9 cellular contexts compared by ENCODE assay signal in genomic region chr11:5922749-5923426, GRCh38. TPM values are rescaled to one million over a fixed set of nuclear protein-coding genes. Genes with fewer than 3 reads are reported as not detected.
DNase-seq lines count a peak whose midpoint lies in the region; ATAC-seq, FAIRE-seq and TF ChIP-seq lines count a peak whose summit lies in the region.
"Had no signal": no experiment of that assay in that cellular context is flagged by ENCODE, and none has a peak within 500 bp of the region (broad histone marks: within the 10 kb centered on the region; RNA-seq: fewer than 3 reads in every experiment).

No MANE protein-coding gene starts in this region.

- no peaks in the 10 kb centered on the region for H4K20me1 ChIP-seq in OCI-LY7 (ENCODE audit: insufficient read depth, low read length)

- H3K4me1 ChIP-seq in OCI-LY7 (ENCODE audit: insufficient read depth, low read length, poor library complexity, severe bottlenecking): no peaks in the 10 kb centered on the region

- ATAC-seq in HG02943 (IDR thresholded peaks at IDR 0.05; ENCODE audit: low read depth, unreplicated experiment) (peak; percentile 73), T-cell (replicated peaks in 1 of 4) (no peak)

- H3K4me1 Mint-ChIP-seq in nephron progenitor cell: no peaks in the 10 kb centered on the region
- H3K4me1 Mint-ChIP-seq in T-cell: no peaks in the 10 kb centered on the region

- H3K9me3 ChIP-seq in OCI-LY7 (ENCODE audit: low read length): no peaks in the 10 kb centered on the region

- H3K9me3 Mint-ChIP-seq in nephron progenitor cell (peaks cover 32% of the 10 kb centered on the region), T-cell (peaks cover 0 to 26% (median 3%) of the 10 kb centered on the region in 3 donors)

- H3K79me2 ChIP-seq in OCI-LY7 (ENCODE audit: insufficient read depth, low read depth, low read length): no peaks in the 10 kb centered on the region

- intact Hi-C loops in OCI-LY7 (cut with micrococcal nuclease; ENCODE audit: unreplicated experiment): no loop called here

- no peak overlapping the region for H3K4me3 ChIP-seq in OCI-LY7 (ENCODE audit: low read depth, low read length, poor library complexity, severe bottlenecking)

- H3K36me3 Mint-ChIP-seq in nephron progenitor cell (ENCODE audit: low read depth): no peaks in the 10 kb centered on the region
- no peaks in the 10 kb centered on the region for H3K36me3 Mint-ChIP-seq in T-cell

- POLR2A ChIA-PET in RWPE1 (lab: Yijun Ruan, JAX; ENCODE audit: low non-redundant PET) (no interaction called here), T-cell (lab: Charles Lee) (no interaction called here), OCI-LY7 (lab: Charles Lee) (no interaction called here)

- no TSS peak for BruUV-seq in OCI-LY7 (replicated peaks; lab: Mats Ljungman, UMichigan)

- H2AFZ ChIP-seq in OCI-LY7 (ENCODE audit: low read length): no peak overlapping the region

- TF ChIP-seq CTCF in RWPE1 (conservative IDR thresholded peaks at IDR 0.05; ENCODE audit: low read depth) (no peak), nephron progenitor cell (IDR thresholded peaks at IDR 0.05) (no peak), OCI-LY7 (conservative IDR thresholded peaks at IDR 0.05; ENCODE audit: low read length) (no peak)

- no peak overlapping the region for H3K27ac Mint-ChIP-seq in nephron progenitor cell
- no peak overlapping the region for H3K27ac Mint-ChIP-seq in T-cell

- CTCF ChIA-PET in RWPE1 (lab: Yijun Ruan, JAX) (interaction anchor here (0.6 to 0.7 kb wide), 3 partner anchors 8 to 720 kb away, joined by 3 to 5 read pairs (median 3); no protein-coding TSS in a partner anchor), T-cell (lab: Charles Lee) (no interaction called here), OCI-LY7 (lab: Charles Lee; ENCODE audit: unreplicated experiment) (no interaction called here)

- H3K27ac ChIP-seq in RWPE1 (no peak overlapping the region), OCI-LY7 (ENCODE audit: low read depth, low read length, poor library complexity, severe bottlenecking) (no peak overlapping the region)

- H3K27me3 Mint-ChIP-seq in nephron progenitor cell (ENCODE audit: low read depth, poor library complexity) (no peaks in the 10 kb centered on the region), T-cell (no peaks in the 10 kb centered on the region)

- H3K9me2 ChIP-seq in OCI-LY7 (ENCODE audit: insufficient read depth, low read length): no peaks in the 10 kb centered on the region

- DNase-seq in stimulated activated CD4-positive, alpha-beta T cell treated with anti-CD3 and anti-CD28 coated beads, Interleukin-15, amount 100 ng/mL, for 24 hours: peak; percentile 25
- DNase-seq in stimulated activated CD4-positive, alpha-beta T cell treated with anti-CD3 and anti-CD28 coated beads, Interleukin-12 subunit alpha, Interleukin-12 subunit beta, amount 100 ng/mL, for 4 hours: no peak
- DNase-seq in RWPE1 (ENCODE audit: low spot score) (peak; percentile 10), urothelium cell line (ENCODE audit: low spot score) (peak; percentile 48), nephron progenitor cell (no peak), T-cell (no peak), OCI-LY7 (ENCODE audit: low spot score) (no peak)
- DNase-seq: SHP77 had no signal

- H3K36me3 ChIP-seq in OCI-LY7 (ENCODE audit: insufficient read depth, low read length): no peaks in the 10 kb centered on the region

- H3K4me3 Mint-ChIP-seq in nephron progenitor cell (no peak overlapping the region), T-cell (no peak overlapping the region)

- H3K4me2 ChIP-seq in OCI-LY7 (ENCODE audit: low read length): no peak overlapping the region

- no peak for FAIRE-seq in urothelium cell line (lab: Jason Lieb, UNC)

RNA-seq across cellular contexts. Expression of gene OR56A3, which starts 19.2 kb away (rescaled TPM):
- not detected for total RNA-seq in T-cell
- not detected in 2 replicates for total RNA-seq in OCI-LY7 (2014; rRNA removed; shearing (Covaris generic))
- not detected in 2 replicates for total RNA-seq in OCI-LY7 (2022)

RNA-seq across cellular contexts. Expression of gene OR52E5, which starts 29.9 kb away (rescaled TPM):
- not detected for total RNA-seq in T-cell
- not detected in 2 replicates for total RNA-seq in OCI-LY7 (2014; rRNA removed; shearing (Covaris generic))
- total RNA-seq in OCI-LY7 (2022): not detected in 2 replicates

RNA-seq across cellular contexts. Expression of gene OR52E4, which starts 42.5 kb away (rescaled TPM):
- total RNA-seq in T-cell: not detected
- not detected in 2 replicates for total RNA-seq in OCI-LY7 (2014; rRNA removed; shearing (Covaris generic))
- total RNA-seq in OCI-LY7 (2022): not detected in 2 replicates

RNA-seq across cellular contexts. Expression of gene OR56A5, which starts 45.4 kb away (rescaled TPM):
- not detected for total RNA-seq in T-cell
- total RNA-seq in OCI-LY7 (2014; rRNA removed; shearing (Covaris generic)): not detected in 2 replicates
- not detected in 2 replicates for total RNA-seq in OCI-LY7 (2022)

Comparison
In these comparisons a context has a peak if more than half of its experiments do, and no peak if none do; other contexts are left out.
1. DNase-seq: peak in stimulated activated CD4-positive, alpha-beta T cell treated with anti-CD3 and anti-CD28 coated beads, Interleukin-15, amount 100 ng/mL, for 24 hours (single experiment), RWPE1 (single experiment) and urothelium cell line (single experiment); none in stimulated activated CD4-positive, alpha-beta T cell treated with anti-CD3 and anti-CD28 coated beads, Interleukin-12 subunit alpha, Interleukin-12 subunit beta, amount 100 ng/mL, for 4 hours (single experiment), nephron progenitor cell (single experiment), T-cell (0 of 34) and OCI-LY7 (single experiment).